Comparison of ENCODE assay signal across 1 cellular context in genomic region chr5:138282918-138283742, GRCh38.
TF ChIP-seq lines count a peak whose summit lies in the region.

No MANE protein-coding gene starts in this region.

TF ChIP-seq in HepG2, 621 proteins besides CTCF, POLR2A, EP300 and RAD21:
- TF ChIP-seq SAP130 (CRISPR knock-in tag; IDR thresholded peaks at IDR 0.05; ENCODE audit: low read depth): peak; percentile 52
- peak; percentile 91 for TF ChIP-seq TEAD3 (CRISPR knock-in tag; optimal IDR thresholded peaks at IDR 0.05; ENCODE audit: borderline replicate concordance)
- TF ChIP-seq AGO2 (optimal IDR thresholded peaks at IDR 0.05; ENCODE audit: low read depth, low read length): no peak
- TF ChIP-seq ZNF614 (CRISPR knock-in tag; IDR thresholded peaks at IDR 0.05; ENCODE audit: borderline replicate concordance): peak; percentile 30; the same call in 1 of the 2 replicates
- peak; percentile 68 for TF ChIP-seq PBX2 (CRISPR knock-in tag; IDR thresholded peaks at IDR 0.05)
- TF ChIP-seq CEBPG (CRISPR knock-in tag; IDR thresholded peaks at IDR 0.05): peak; percentile 14; the same call in 1 of the 2 replicates
- TF ChIP-seq BHLHE40 (IDR thresholded peaks at IDR 0.05; ENCODE audit: low read length): peak; percentile 73
- 0 out of 2 replicates have a peak, but pooled peaks have one; percentile 27 for TF ChIP-seq THAP11 (CRISPR knock-in tag; IDR thresholded peaks at IDR 0.05)
- peak; percentile 90 for TF ChIP-seq STAG1 (CRISPR knock-in tag; IDR thresholded peaks at IDR 0.05)
- TF ChIP-seq ZNF75D (CRISPR knock-in tag; IDR thresholded peaks at IDR 0.05; ENCODE audit: borderline replicate concordance): no peak
- TF ChIP-seq REPIN1 (CRISPR knock-in tag; IDR thresholded peaks at IDR 0.05; ENCODE audit: borderline replicate concordance, low read depth): peak; percentile 56; the same call in 1 of the 2 replicates
- 0 out of 2 replicates have a peak, but pooled peaks have one; percentile 41 for TF ChIP-seq NAIF1 (CRISPR knock-in tag; IDR thresholded peaks at IDR 0.05; ENCODE audit: borderline replicate concordance)
- TF ChIP-seq ATF2 (CRISPR knock-in tag; IDR thresholded peaks at IDR 0.05): 0 out of 2 replicates have a peak, but pooled peaks have one; percentile 21
- peak; percentile 96 for TF ChIP-seq SMC3 (IDR thresholded peaks at IDR 0.05; ENCODE audit: low read length)
- 0 out of 2 replicates have a peak, but pooled peaks have one; percentile 28 for TF ChIP-seq ZNF350 (CRISPR knock-in tag; IDR thresholded peaks at IDR 0.05; ENCODE audit: borderline replicate concordance, low read depth)
- TF ChIP-seq TERF1 (CRISPR knock-in tag; IDR thresholded peaks at IDR 0.05): no peak
- no peak for TF ChIP-seq ZSCAN9 (CRISPR knock-in tag; IDR thresholded peaks at IDR 0.05; ENCODE audit: borderline replicate concordance)
- TF ChIP-seq POLR2AphosphoS5 (IDR thresholded peaks at IDR 0.05; ENCODE audit: low read depth, low read length): 0 out of 2 replicates have a peak, but pooled peaks have one; percentile 2
- TF ChIP-seq ZNF362 (CRISPR knock-in tag; IDR thresholded peaks at IDR 0.05; ENCODE audit: borderline replicate concordance): peak; percentile 44; the same call in 1 of the 2 replicates
- peak; percentile 26; the same call in 1 of the 3 replicates for TF ChIP-seq MXI1 (IDR thresholded peaks at IDR 0.05; ENCODE audit: borderline replicate concordance, low read depth, low read length)
- TF ChIP-seq, protein P1, sequence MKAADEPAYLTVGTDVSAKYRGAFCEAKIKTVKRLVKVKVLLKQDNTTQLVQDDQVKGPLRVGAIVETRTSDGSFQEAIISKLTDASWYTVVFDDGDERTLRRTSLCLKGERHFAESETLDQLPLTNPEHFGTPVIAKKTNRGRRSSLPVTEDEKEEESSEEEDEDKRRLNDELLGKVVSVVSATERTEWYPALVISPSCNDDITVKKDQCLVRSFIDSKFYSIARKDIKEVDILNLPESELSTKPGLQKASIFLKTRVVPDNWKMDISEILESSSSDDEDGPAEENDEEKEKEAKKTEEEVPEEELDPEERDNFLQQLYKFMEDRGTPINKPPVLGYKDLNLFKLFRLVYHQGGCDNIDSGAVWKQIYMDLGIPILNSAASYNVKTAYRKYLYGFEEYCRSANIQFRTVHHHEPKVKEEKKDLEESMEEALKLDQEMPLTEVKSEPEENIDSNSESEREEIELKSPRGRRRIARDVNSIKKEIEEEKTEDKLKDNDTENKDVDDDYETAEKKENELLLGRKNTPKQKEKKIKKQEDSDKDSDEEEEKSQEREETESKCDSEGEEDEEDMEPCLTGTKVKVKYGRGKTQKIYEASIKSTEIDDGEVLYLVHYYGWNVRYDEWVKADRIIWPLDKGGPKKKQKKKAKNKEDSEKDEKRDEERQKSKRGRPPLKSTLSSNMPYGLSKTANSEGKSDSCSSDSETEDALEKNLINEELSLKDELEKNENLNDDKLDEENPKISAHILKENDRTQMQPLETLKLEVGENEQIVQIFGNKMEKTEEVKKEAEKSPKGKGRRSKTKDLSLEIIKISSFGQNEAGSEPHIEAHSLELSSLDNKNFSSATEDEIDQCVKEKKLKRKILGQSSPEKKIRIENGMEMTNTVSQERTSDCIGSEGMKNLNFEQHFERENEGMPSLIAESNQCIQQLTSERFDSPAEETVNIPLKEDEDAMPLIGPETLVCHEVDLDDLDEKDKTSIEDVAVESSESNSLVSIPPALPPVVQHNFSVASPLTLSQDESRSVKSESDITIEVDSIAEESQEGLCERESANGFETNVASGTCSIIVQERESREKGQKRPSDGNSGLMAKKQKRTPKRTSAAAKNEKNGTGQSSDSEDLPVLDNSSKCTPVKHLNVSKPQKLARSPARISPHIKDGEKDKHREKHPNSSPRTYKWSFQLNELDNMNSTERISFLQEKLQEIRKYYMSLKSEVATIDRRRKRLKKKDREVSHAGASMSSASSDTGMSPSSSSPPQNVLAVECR (CRISPR knock-in tag; IDR thresholded peaks at IDR 0.05; ENCODE audit: borderline replicate concordance): peak; percentile 30; the same call in 1 of the 2 replicates
- TF ChIP-seq JDP2 (CRISPR knock-in tag; IDR thresholded peaks at IDR 0.05; ENCODE audit: borderline replicate concordance): no peak
- no peak for TF ChIP-seq SOX6 (IDR thresholded peaks at IDR 0.05)
- no peak for TF ChIP-seq SOX6 (CRISPR knock-in tag; IDR thresholded peaks at IDR 0.05)
- no peak for TF ChIP-seq ZNF777 (CRISPR knock-in tag; IDR thresholded peaks at IDR 0.05)
- TF ChIP-seq ETV5 (CRISPR knock-in tag; IDR thresholded peaks at IDR 0.05; ENCODE audit: borderline replicate concordance): peak; percentile 36; the same call in 1 of the 2 replicates
